9 cellular contexts compared by ENCODE assay signal in genomic region chr17:75691371-75692290, GRCh38. TPM values are rescaled to one million over a fixed set of nuclear protein-coding genes. Genes with fewer than 3 reads are reported as not detected.
DNase-seq lines count a peak whose midpoint lies in the region; ATAC-seq and TF ChIP-seq lines count a peak whose summit lies in the region.
"Had no signal": no experiment of that assay in that cellular context is flagged by ENCODE, and none has a peak within 500 bp of the region (broad histone marks: within the 10 kb centered on the region; RNA-seq: fewer than 3 reads in every experiment).

No MANE protein-coding gene starts in this region.

- H3K27me3 ChIP-seq in MM.1S (replicated peaks; ENCODE audit: insufficient read depth, low read length), result no peaks in the 10 kb centered on the region

- H3K4me3 ChIP-seq in MM.1S (ENCODE audit: low read length), result no peak overlapping the region

- H3K27ac ChIP-seq in MM.1S (ENCODE audit: low read length), result no peak overlapping the region

- H3K9me2 ChIP-seq in MM.1S (replicated peaks; ENCODE audit: insufficient read depth, low read length), result no peaks in the 10 kb centered on the region

- no peak overlapping the region for H3K9ac ChIP-seq in MM.1S (ENCODE audit: low read length)

- peaks cover 38% of the 10 kb centered on the region for H3K4me1 ChIP-seq in MM.1S (ENCODE audit: low read length)

- H4K20me1 ChIP-seq in MM.1S (ENCODE audit: insufficient read depth, low read length), result no peaks in the 10 kb centered on the region

- no peak overlapping the region for H3K4me2 ChIP-seq in MM.1S (ENCODE audit: low read depth, low read length)

- H3K79me2 ChIP-seq in MM.1S (ENCODE audit: low read length), result peaks cover 80% of the 10 kb centered on the region

- no peaks in the 10 kb centered on the region for H3K9me3 ChIP-seq in MM.1S (replicated peaks; ENCODE audit: insufficient read depth, low read length)

- DNase-seq in NCI-H2227 (lab: John Stamatoyannopoulos, UW; ENCODE audit: unreplicated experiment) (peak; percentile 14), NCI-H2227 treated with DMSO at 0.1 percent for 48 hours (lab: John Stamatoyannopoulos, UW) (no peak), left colon (no peak), MM.1S (no peak)
- DNase-seq in activated CD8-positive, alpha-beta memory T cell treated with anti-CD3 and anti-CD28 coated beads, Interleukin-2, amount 50 U/mL, for 48 hours, result peak; percentile 69
- peak; percentile 67 for DNase-seq in stimulated activated naive CD8-positive, alpha-beta T cell treated with anti-CD3 and anti-CD28 coated beads, Interleukin-15, Interleukin-2, amounts not matched to agents 100 U/mL and 50 U/mL, for 24 hours

- TF ChIP-seq CTCF in MM.1S (IDR thresholded peaks at IDR 0.05; ENCODE audit: low read length), result no peak

- intact Hi-C loops in left colon (cut with DNase I, micrococcal nuclease), result no loop called here

- peak; percentile 41 for ATAC-seq in left colon
- ATAC-seq in stimulated activated naive CD8-positive, alpha-beta T cell treated with anti-CD3 and anti-CD28 coated beads, Interleukin-15, Interleukin-2, amounts not matched to agents 100 U/mL and 50 U/mL, for 24 hours, result peak; percentile 83
- ATAC-seq in HG03342 (IDR thresholded peaks at IDR 0.05; ENCODE audit: unreplicated experiment), result no peak
- ATAC-seq in GM18517 (IDR thresholded peaks at IDR 0.05; ENCODE audit: unreplicated experiment), result no peak
- ATAC-seq: Right ventricle myocardium inferior had no signal

- no peaks in the 10 kb centered on the region for H3K36me3 ChIP-seq in MM.1S (replicated peaks; ENCODE audit: insufficient read depth, low read length)

- H2AFZ ChIP-seq in MM.1S (ENCODE audit: low read length), result no peak overlapping the region

- H3F3A ChIP-seq in MM.1S (ENCODE audit: insufficient read depth, low read length), result peaks cover 32% of the 10 kb centered on the region

RNA-seq across cellular contexts. Expression of gene SAP30BP, which starts 24.5 kb away (rescaled TPM):
- 10 to 100 TPM; 72.1 to 72.5 TPM for total RNA-seq in left colon

RNA-seq across cellular contexts. Expression of gene RECQL5, which starts 24.7 kb away (rescaled TPM):
- total RNA-seq in left colon, result 10 to 100 TPM; 23.2 to 27.0 TPM

RNA-seq across cellular contexts. Expression of gene ITGB4, which starts 29.6 kb away (rescaled TPM):
- total RNA-seq in left colon, result 100 to 1,000 TPM; 252 to 318 TPM

RNA-seq across cellular contexts. Expression of gene SMIM5, which starts 58.4 kb away (rescaled TPM):
- total RNA-seq in left colon, result 10 to 100 TPM; 15.4 to 28.3 TPM

Comparison
In these comparisons a context has a peak if more than half of its experiments do, and no peak if none do; other contexts are left out.
1. DNase-seq: peak in NCI-H2227 (single experiment), activated CD8-positive, alpha-beta memory T cell treated with anti-CD3 and anti-CD28 coated beads, Interleukin-2, amount 50 U/mL, for 48 hours (single experiment) and stimulated activated naive CD8-positive, alpha-beta T cell treated with anti-CD3 and anti-CD28 coated beads, Interleukin-15, Interleukin-2, amounts not matched to agents 100 U/mL and 50 U/mL, for 24 hours (single experiment); none in NCI-H2227 treated with DMSO at 0.1 percent for 48 hours (single experiment), left colon (0 of 2) and MM.1S (single experiment).
2. ATAC-seq: peak in left colon (single experiment) and stimulated activated naive CD8-positive, alpha-beta T cell treated with anti-CD3 and anti-CD28 coated beads, Interleukin-15, Interleukin-2, amounts not matched to agents 100 U/mL and 50 U/mL, for 24 hours (single experiment); none in HG03342 (single experiment) and GM18517 (single experiment).